In the genomic region with DNA sequence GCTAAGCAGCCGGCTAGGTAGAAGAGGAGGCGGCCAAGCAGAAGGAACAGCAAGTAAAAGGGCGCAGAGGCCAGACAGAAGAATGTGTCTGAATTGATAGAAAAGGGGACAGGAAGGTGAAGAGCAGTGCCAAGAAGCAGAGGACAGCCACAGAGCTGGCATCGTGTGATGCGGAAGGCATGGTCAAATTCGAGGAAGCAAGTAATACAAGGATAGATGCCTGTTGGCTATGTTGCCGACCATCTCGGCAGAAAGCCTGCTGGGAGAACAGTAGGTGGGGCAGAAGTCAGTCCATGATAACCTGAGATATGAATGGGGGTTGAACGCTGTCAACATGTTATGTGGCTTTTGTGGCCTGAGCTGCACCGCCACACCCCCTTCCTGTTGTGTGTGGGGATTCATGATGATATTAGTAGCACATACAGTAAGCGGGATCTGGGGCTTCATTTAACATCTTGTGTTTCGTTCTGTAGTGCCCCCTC, we compare ENCODE assay signal across 7 cellular contexts. TPM values are rescaled to one million over a fixed set of nuclear protein-coding genes. Genes with fewer than 3 reads are reported as not detected.
A peak's percentile ranks its signal among the peaks of the same experiment; 100 is the strongest.
DNase-seq lines count a peak whose midpoint lies in the region; ATAC-seq, FAIRE-seq and TF ChIP-seq lines count a peak whose summit lies in the region.

No MANE protein-coding gene starts in this region.

- no peak overlapping the region for H3K27ac ChIP-seq in WERI-Rb-1
- H3K27ac ChIP-seq in kidney (ENCODE audit: low read depth in 2 of 2, low read length in 2 of 2): no peak overlapping the region

- H3K4me1 Mint-ChIP-seq in effector memory CD8-positive, alpha-beta T cell (ENCODE audit: low read depth in 2 of 2): peaks cover 53 to 55% of the 10 kb centered on the region in 2 donors

- H3K27ac Mint-ChIP-seq in effector memory CD8-positive, alpha-beta T cell: peak overlapping the region; percentile 80 to 89

- H3K27me3 Mint-ChIP-seq in effector memory CD8-positive, alpha-beta T cell: peaks cover 0 to 14% of the 10 kb centered on the region in 2 donors

- H3K4me3 ChIP-seq in WERI-Rb-1 (ENCODE audit: low read depth, low read length) (no peak overlapping the region), kidney (ENCODE audit: low read length in 2 of 2) (no peak overlapping the region)

- no peaks in the 10 kb centered on the region for H3K27me3 ChIP-seq in WERI-Rb-1 (ENCODE audit: insufficient read depth, low read depth, severe bottlenecking)

- no peaks in the 10 kb centered on the region for H3K36me3 Mint-ChIP-seq in effector memory CD8-positive, alpha-beta T cell (ENCODE audit: insufficient read depth)

- no peaks in the 10 kb centered on the region for H3K9me3 ChIP-seq in WERI-Rb-1 (ENCODE audit: severe bottlenecking)
- H3K9me3 ChIP-seq in kidney (ENCODE audit: control insufficient read depth in 1 of 2, low read length in 2 of 2): no peaks in the 10 kb centered on the region

- H3K9ac ChIP-seq in kidney (ENCODE audit: low read length in 2 of 2): no peak overlapping the region

- peak; percentile 58 for ATAC-seq in HG02884 (IDR thresholded peaks at IDR 0.05; ENCODE audit: unreplicated experiment)
- peak; percentile 92 for ATAC-seq in effector memory CD8-positive, alpha-beta T cell (replicated peaks)

- no peak for FAIRE-seq in kidney (lab: Jason Lieb, UNC)

- no peaks in the 10 kb centered on the region for H3K9me3 Mint-ChIP-seq in effector memory CD8-positive, alpha-beta T cell

- H3K36me3 ChIP-seq in WERI-Rb-1 (no peaks in the 10 kb centered on the region), kidney (ENCODE audit: control insufficient read depth in 1 of 2, insufficient read depth in 2 of 2, low read length in 2 of 2) (no peaks in the 10 kb centered on the region)

- no peaks in the 10 kb centered on the region for H3K4me1 ChIP-seq in kidney (ENCODE audit: control insufficient read depth in 1 of 2, insufficient read depth in 1 of 2, low read depth in 1 of 2, low read length in 2 of 2)

- peak overlapping the region; percentile 77 to 83 for H3K4me3 Mint-ChIP-seq in effector memory CD8-positive, alpha-beta T cell

- peak; percentile 67 for DNase-seq in activated CD4-positive, CD25-positive, alpha-beta regulatory T cell treated with anti-CD3 and anti-CD28 coated beads, Interleukin-2, amount 50 U/mL, for 16 hours (ENCODE audit: low read depth, low spot score)
- DNase-seq in effector memory CD8-positive, alpha-beta T cell: peak; percentile 53 to 59 (median 55)
- DNase-seq in stimulated activated naive CD4-positive, alpha-beta T cell treated with Interleukin-2 at 50 U/mL for 16 hours (lab: John Stamatoyannopoulos, UW): peak; percentile 57
- DNase-seq in WERI-Rb-1 (no peak), kidney (no peak), NCI-H510A (lab: John Stamatoyannopoulos, UW) (no peak)

- intact Hi-C loops in kidney (cut with DNase I): loop anchor here (10.0 kb wide), 1 partner anchor 594 kb away; no protein-coding TSS in a partner anchor

- TF ChIP-seq CTCF in WERI-Rb-1 (IDR thresholded peaks at IDR 0.05; ENCODE audit: low read depth, low read length) (no peak), kidney (IDR thresholded peaks at IDR 0.05; ENCODE audit: borderline replicate concordance, extremely low read depth, insufficient read depth) (no peak)

RNA-seq across cellular contexts. Expression of gene ST8SIA6, which starts 25.7 kb away (rescaled TPM):
- total RNA-seq in kidney: 0.91 TPM
- polyA plus RNA-seq in kidney (ENCODE audit: insufficient read depth, low read depth, low replicate concordance): 0.22 TPM

Comparison
In these comparisons a context has a peak if more than half of its experiments do, and no peak if none do; other contexts are left out.
1. DNase-seq: peak in activated CD4-positive, CD25-positive, alpha-beta regulatory T cell treated with anti-CD3 and anti-CD28 coated beads, Interleukin-2, amount 50 U/mL, for 16 hours (single experiment), effector memory CD8-positive, alpha-beta T cell (3 of 3) and stimulated activated naive CD4-positive, alpha-beta T cell treated with Interleukin-2 at 50 U/mL for 16 hours (single experiment); none in WERI-Rb-1 (single experiment), kidney (single experiment) and NCI-H510A (single experiment).